In the genomic region with DNA sequence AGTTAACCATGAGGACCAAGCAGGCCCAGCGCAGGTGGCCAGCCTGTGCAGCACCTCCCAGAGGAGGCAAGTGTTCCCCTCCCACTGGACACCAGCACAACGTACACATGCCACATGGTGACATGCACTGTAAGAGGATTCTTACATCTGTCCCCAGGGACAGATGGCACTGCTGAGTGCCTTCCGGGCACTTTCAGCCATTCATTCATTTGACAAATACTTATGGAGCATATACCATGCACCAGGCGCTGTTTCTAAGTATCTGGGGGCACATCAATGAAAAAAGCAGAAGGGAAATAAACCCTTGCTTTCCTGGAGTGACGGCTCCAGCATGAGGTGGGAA, we compare ENCODE assay signal across 11 cellular contexts.
DNase-seq lines count a peak whose midpoint lies in the region; ATAC-seq and TF ChIP-seq lines count a peak whose summit lies in the region.
"Had no signal": no experiment of that assay in that cellular context is flagged by ENCODE, and none has a peak within 500 bp of the region (broad histone marks: within the 10 kb centered on the region; RNA-seq: fewer than 3 reads in every experiment).

No MANE protein-coding gene starts in this region.

- H3K36me3 Mint-ChIP-seq in nephron progenitor cell (ENCODE audit: low read depth), result no peaks in the 10 kb centered on the region

- H4K20me1 ChIP-seq in MM.1S (ENCODE audit: insufficient read depth, low read length), result no peaks in the 10 kb centered on the region

- intact Hi-C loops in spleen (cut with DNase I; ENCODE audit: low total_unique reads), result no loop called here

- H3K4me1 ChIP-seq in MM.1S (ENCODE audit: low read length), result peaks cover 11% of the 10 kb centered on the region
- H3K4me1 ChIP-seq in gastroesophageal sphincter, result peaks cover 0 to 98% (median 53%) of the 10 kb centered on the region in 3 donors
- H3K4me1 ChIP-seq in spleen, result peaks cover 53 to 99% (median 89%) of the 10 kb centered on the region in 6 donors

- TF ChIP-seq CTCF in GM12865 (IDR thresholded peaks at IDR 0.05; ENCODE audit: insufficient read depth, low read depth, low read length, missing control alignments), result no peak
- TF ChIP-seq CTCF in MM.1S (IDR thresholded peaks at IDR 0.05; ENCODE audit: low read length), result no peak
- no peak for TF ChIP-seq CTCF in gastroesophageal sphincter (IDR thresholded peaks at IDR 0.05)
- TF ChIP-seq CTCF in spleen (IDR thresholded peaks at IDR 0.05 in 8 of 11, conservative IDR thresholded peaks at IDR 0.05 in 3 of 11), result no peak
- no peak for TF ChIP-seq CTCF in nephron progenitor cell (IDR thresholded peaks at IDR 0.05)

- in situ Hi-C loops in G401 (cut with HindIII; ENCODE audit: low sequenced_read_pairs), result no loop called here

- no peak overlapping the region for H3K4me3 ChIP-seq in GM12865 (ENCODE audit: low read depth, low read length)
- H3K4me3 ChIP-seq in MM.1S (ENCODE audit: low read length), result no peak overlapping the region
- no peak overlapping the region for H3K4me3 ChIP-seq in gastroesophageal sphincter
- H3K4me3 ChIP-seq in spleen, result no peak overlapping the region
- H3K4me3 ChIP-seq: PC-9 had no signal

- H3F3A ChIP-seq in MM.1S (ENCODE audit: insufficient read depth, low read length), result 0 out of 2 replicates have a peak, but pooled peaks cover 2% of the 10 kb centered on the region

- H3K9me2 ChIP-seq in MM.1S (replicated peaks; ENCODE audit: insufficient read depth, low read length), result no peaks in the 10 kb centered on the region

- peaks cover 18% of the 10 kb centered on the region for H3K9me3 Mint-ChIP-seq in nephron progenitor cell
- H3K9me3 Mint-ChIP-seq: activated T-cell treated with anti-CD3 and anti-CD28 coated beads, Interleukin-2, amount 50 U/mL, for 4 hours had no signal

- no peak overlapping the region for H3K9ac ChIP-seq in MM.1S (ENCODE audit: low read length)

- no peak for ATAC-seq in gastroesophageal sphincter
- ATAC-seq: activated T-cell treated with anti-CD3 and anti-CD28 coated beads, Interleukin-2, amount 50 U/mL, for 4 hours had no signal

- TF ChIP-seq EP300 in gastroesophageal sphincter (IDR thresholded peaks at IDR 0.05), result no peak

- peaks cover 41% of the 10 kb centered on the region for H3K27me3 Mint-ChIP-seq in nephron progenitor cell (ENCODE audit: low read depth, poor library complexity)

- TF ChIP-seq POLR2A in gastroesophageal sphincter (IDR thresholded peaks at IDR 0.05) (no peak), spleen (IDR thresholded peaks at IDR 0.05) (no peak)

- H3K4me3 Mint-ChIP-seq in nephron progenitor cell, result no peak overlapping the region

- H3K4me2 ChIP-seq in MM.1S (ENCODE audit: low read depth, low read length), result peak overlapping the region; percentile 41; the same call in 1 of the 2 replicates

- DNase-seq in GM12865 (ENCODE audit: low read depth) (peak; percentile 43), MM.1S (no peak), spleen (no peak), CD1c-positive myeloid dendritic cell (ENCODE audit: extremely low spot score) (no peak), nephron progenitor cell (no peak), MV-4-11 (lab: John Stamatoyannopoulos, UW) (no peak), G401 (ENCODE audit: low spot score) (no peak)
- DNase-seq: activated T-cell treated with anti-CD3 and anti-CD28 coated beads, Interleukin-2, amount 50 U/mL, for 4 hours; amygdala; PC-9 had no signal

- H3K36me3 ChIP-seq in MM.1S (replicated peaks; ENCODE audit: insufficient read depth, low read length), result no peaks in the 10 kb centered on the region
- no peaks in the 10 kb centered on the region for H3K36me3 ChIP-seq in gastroesophageal sphincter
- H3K36me3 ChIP-seq in spleen, result no peaks in the 10 kb centered on the region

- H3K27me3 ChIP-seq in MM.1S (replicated peaks; ENCODE audit: insufficient read depth, low read length) (no peaks in the 10 kb centered on the region), gastroesophageal sphincter (peaks cover 2% of the 10 kb centered on the region), spleen (replicated peaks in 1 of 7) (no peaks in the 10 kb centered on the region)

- 77 to 94% methylated on average over 2 to 4 of the region's 5 CpGs for WGBS in gastroesophageal sphincter (ENCODE audit: low coverage in 1 of 2), 2 donors
- WGBS in spleen, 5 donors, result 48 to 57% (median 55%) methylated on average over 5 of the region's 5 CpGs

- H3K79me2 ChIP-seq in MM.1S (ENCODE audit: low read length), result no peaks in the 10 kb centered on the region

- H3K27ac Mint-ChIP-seq in nephron progenitor cell, result no peak overlapping the region

- H3K9me3 ChIP-seq in MM.1S (replicated peaks; ENCODE audit: insufficient read depth, low read length) (no peaks in the 10 kb centered on the region), gastroesophageal sphincter (no peaks in the 10 kb centered on the region), spleen (no peaks in the 10 kb centered on the region)

- H2AFZ ChIP-seq in MM.1S (ENCODE audit: low read length), result no peak overlapping the region
- H2AFZ ChIP-seq: PC-9 had no signal

- H3K27ac ChIP-seq in MM.1S (ENCODE audit: low read length) (peak overlapping the region; percentile 74; the same call in 1 of the 2 replicates), gastroesophageal sphincter (peak overlapping the region in 3 of 4 donors; percentile 55 to 69 (median 69)), spleen (peak overlapping the region in 6 of 8 donors; percentile 15 to 94 (median 84))
- H3K27ac ChIP-seq: PC-9 had no signal

- peaks cover 70% of the 10 kb centered on the region for H3K4me1 Mint-ChIP-seq in nephron progenitor cell
